1 cellular context compared by ENCODE assay signal in genomic region chr17:78966906-78967600, GRCh38.
TF ChIP-seq lines count a peak whose summit lies in the region.

No MANE protein-coding gene starts in this region.

TF ChIP-seq in K562, 482 proteins besides CTCF, POLR2A, EP300 and RAD21:
- TF ChIP-seq NUFIP1 (IDR thresholded peaks at IDR 0.05; ENCODE audit: partially characterized antibody) (no peak), MAX (CRISPR knock-in tag; IDR thresholded peaks at IDR 0.05) (peak; percentile 1; the same call in 1 of the 2 replicates)
